ENCODE assay signal across 8 cellular contexts in the genomic region with DNA sequence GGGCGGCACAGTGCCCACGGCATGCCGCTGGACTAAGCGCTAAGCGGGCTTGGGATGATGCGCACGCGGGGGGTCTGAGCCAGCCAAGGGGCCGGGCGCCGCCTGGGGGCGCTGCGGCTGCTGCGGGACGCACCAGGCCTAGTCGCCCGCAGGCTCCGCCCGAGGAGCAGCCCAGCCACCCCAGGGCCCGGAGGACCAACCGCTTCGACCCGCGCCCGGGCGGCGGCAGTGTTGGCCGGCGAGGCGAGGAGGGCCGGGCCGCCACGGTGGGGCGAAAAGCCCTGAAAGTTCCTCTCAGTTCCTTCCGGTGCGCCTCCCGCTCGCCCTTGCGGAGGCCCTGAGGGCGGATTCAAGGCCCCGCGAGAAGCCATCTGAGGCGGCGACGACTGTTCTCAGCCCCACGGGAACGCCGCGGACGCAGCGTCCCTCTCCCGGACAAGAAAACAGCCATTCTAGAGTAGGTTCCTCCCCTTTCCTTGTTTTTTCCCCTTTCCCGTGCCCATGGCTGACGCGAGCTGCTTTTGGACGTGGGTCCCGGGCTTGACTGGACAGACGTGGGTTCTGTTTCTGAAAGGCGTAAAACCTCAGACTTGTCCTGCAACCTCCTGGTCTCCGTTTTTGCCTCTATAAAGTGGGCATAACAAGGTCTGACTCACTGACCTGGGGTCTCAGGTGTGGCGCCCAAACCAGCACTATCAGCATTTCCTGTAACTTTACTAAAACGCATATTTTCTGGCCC. TPM values are rescaled to one million over a fixed set of nuclear protein-coding genes. Genes with fewer than 3 reads are reported as not detected.
DNase-seq lines count a peak whose midpoint lies in the region; ATAC-seq, FAIRE-seq and TF ChIP-seq lines count a peak whose summit lies in the region.

A gene with protein sequence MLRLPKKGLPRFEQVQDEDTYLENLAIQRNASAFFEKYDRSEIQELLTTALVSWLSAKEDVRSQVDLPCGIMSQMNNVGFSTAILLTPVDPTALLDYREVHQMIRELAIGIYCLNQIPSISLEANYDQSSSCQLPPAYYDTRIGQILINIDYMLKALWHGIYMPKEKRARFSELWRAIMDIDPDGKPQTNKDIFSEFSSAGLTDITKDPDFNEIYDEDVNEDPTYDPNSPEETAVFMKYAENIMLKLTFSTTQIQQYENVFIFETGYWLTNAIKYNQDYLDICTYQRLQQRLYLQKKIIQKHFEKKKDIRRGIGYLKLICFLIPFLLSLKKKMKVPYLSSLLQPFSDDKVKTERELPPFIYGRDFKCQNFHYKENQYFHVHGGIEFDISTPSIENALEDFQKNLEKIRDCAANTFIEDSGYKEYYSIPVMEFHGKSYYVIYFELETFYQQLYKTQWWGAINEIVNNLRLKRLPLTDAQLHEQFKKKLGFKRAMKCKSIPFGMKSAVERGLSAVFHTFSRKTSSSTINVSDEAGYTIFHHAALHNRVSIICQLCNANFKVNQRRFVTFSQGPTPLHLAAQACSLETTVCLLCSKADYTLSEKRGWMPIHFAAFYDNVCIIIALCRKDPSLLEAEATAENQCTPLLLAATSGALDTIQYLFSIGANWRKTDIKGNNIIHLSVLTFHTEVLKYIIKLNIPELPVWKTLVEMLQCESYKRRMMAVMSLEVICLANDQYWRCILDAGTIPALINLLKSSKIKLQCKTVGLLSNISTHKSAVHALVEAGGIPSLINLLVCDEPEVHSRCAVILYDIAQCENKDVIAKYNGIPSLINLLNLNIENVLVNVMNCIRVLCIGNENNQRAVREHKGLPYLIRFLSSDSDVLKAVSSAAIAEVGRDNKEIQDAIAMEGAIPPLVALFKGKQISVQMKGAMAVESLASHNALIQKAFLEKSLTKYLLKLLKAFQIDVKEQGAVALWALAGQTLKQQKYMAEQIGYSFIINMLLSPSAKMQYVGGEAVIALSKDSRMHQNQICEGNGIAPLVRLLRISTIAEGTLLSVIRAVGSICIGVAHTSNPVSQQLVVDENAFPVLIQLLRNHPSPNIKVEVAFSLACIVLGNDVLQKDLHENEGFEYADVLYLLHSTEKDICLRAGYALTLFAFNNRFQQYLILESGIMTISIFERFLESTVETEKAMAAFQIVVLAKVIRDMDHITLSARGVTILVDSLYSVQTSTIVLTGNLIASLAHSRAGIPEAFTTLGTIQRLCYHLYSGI (N-terminal part only) (plus strand): TSS at position 297 of the 739 bp plus-strand sequence. CDS start 1,821 bp downstream, outside the sequence.

- ATAC-seq in HG02759 (IDR thresholded peaks at IDR 0.05; ENCODE audit: unreplicated experiment) (peak; percentile 96), left lung (peak; percentile 100)

- peaks cover 0 to 24% of the 10 kb centered on the region in 2 donors for H3K36me3 ChIP-seq in left lung

- peak within 1 kb of the TSS; percentile 86 for H3K4me3 Mint-ChIP-seq in activated CD4-positive, alpha-beta T cell treated with anti-CD3 and anti-CD28 coated beads, Interleukin-2, amount 10 ng/mL, durations not matched to agents 24 days and 14 days

- H3K36me3 Mint-ChIP-seq in activated CD4-positive, alpha-beta T cell treated with anti-CD3 and anti-CD28 coated beads, Interleukin-2, amount 10 ng/mL, durations not matched to agents 24 days and 14 days (ENCODE audit: low read depth), result peaks cover 49% of the 10 kb centered on the region

- H3K27me3 ChIP-seq in left lung, result no peaks in the 10 kb centered on the region

- H3K4me1 Mint-ChIP-seq in activated CD4-positive, alpha-beta T cell treated with anti-CD3 and anti-CD28 coated beads, Interleukin-2, amount 10 ng/mL, durations not matched to agents 24 days and 14 days, result peaks cover 25% of the 10 kb centered on the region

- peak within 1 kb of the TSS; percentile 94 for H3K27ac Mint-ChIP-seq in activated CD4-positive, alpha-beta T cell treated with anti-CD3 and anti-CD28 coated beads, Interleukin-2, amount 10 ng/mL, durations not matched to agents 24 days and 14 days

- TF ChIP-seq POLR2A in GM12892 (IDR thresholded peaks at IDR 0.05; ENCODE audit: low read depth, low read length), result peak; percentile 76; the same call in 1 of the 2 replicates

- no peaks in the 10 kb centered on the region for H3K27me3 Mint-ChIP-seq in activated CD4-positive, alpha-beta T cell treated with anti-CD3 and anti-CD28 coated beads, Interleukin-2, amount 10 ng/mL, durations not matched to agents 24 days and 14 days

- H3K9me3 ChIP-seq in left lung, result peaks cover 0 to 5% of the 10 kb centered on the region in 2 donors

- peak within 1 kb of the TSS; percentile 79 for H3K4me3 ChIP-seq in coronary artery
- H3K4me3 ChIP-seq in left lung, result peak within 1 kb of the TSS; percentile 47 to 50

- DNase-seq in GM12892 (ENCODE audit: insufficient read length) (peak; percentile 77), NCI-H146 (lab: John Stamatoyannopoulos, UW) (peak; percentile 80), coronary artery (ENCODE audit: low spot score) (peak; percentile 94), left lung (peak; percentile 90 to 98), NCI-H187 (lab: John Stamatoyannopoulos, UW) (no peak)
- DNase-seq in activated CD4-positive, alpha-beta T cell treated with anti-CD3 and anti-CD28 coated beads, Interleukin-2, amount 10 ng/mL, durations not matched to agents 24 days and 14 days, result peak; percentile 94
- DNase-seq in stimulated activated CD4-positive, alpha-beta T cell treated with anti-CD3 and anti-CD28 coated beads, Interleukin-2, amount 100 ng/mL, for 4 hours (ENCODE audit: low read depth), result peak; percentile 72

- FAIRE-seq in GM12892 (lab: Jason Lieb, UNC), result peak; percentile 87

- peaks cover 11% of the 10 kb centered on the region for H3K9me3 Mint-ChIP-seq in activated CD4-positive, alpha-beta T cell treated with anti-CD3 and anti-CD28 coated beads, Interleukin-2, amount 10 ng/mL, durations not matched to agents 24 days and 14 days

- H3K27ac ChIP-seq in coronary artery (peak within 1 kb of the TSS; percentile 83 to 96), left lung (peak within 1 kb of the TSS; percentile 93 to 97)

- TF ChIP-seq CTCF in coronary artery (IDR thresholded peaks at IDR 0.05), result peak; percentile 88
- peak; percentile 90 to 94 for TF ChIP-seq CTCF in left lung (IDR thresholded peaks at IDR 0.05)

- intact Hi-C loops in activated CD4-positive, alpha-beta T cell treated with anti-CD3 and anti-CD28 coated beads, Interleukin-2, amount 10 ng/mL, durations not matched to agents 24 days and 14 days (cut with micrococcal nuclease), result loop anchor here (1.0 to 2.0 kb wide), 3 partner anchors 13 to 110 kb away; a partner anchor contains a TSS
- intact Hi-C loops in left lung (cut with DNase I), result no loop called here

- peaks cover 0 to 15% of the 10 kb centered on the region in 2 donors for H3K4me1 ChIP-seq in left lung

RNA-seq across cellular contexts. Expression of the gene that starts here (rescaled TPM):
- 3.3 TPM for polyA plus RNA-seq in GM12892 (2012; ENCODE audit: missing spikeins)
- 2.9 and 3.4 TPM in 2 replicates for total RNA-seq in activated CD4-positive, alpha-beta T cell treated with anti-CD3 and anti-CD28 coated beads, Interleukin-2, amount 10 ng/mL, durations not matched to agents 24 days and 14 days
- total RNA-seq in left lung, result 1 to 10 TPM; 6.9 to 7.2 TPM

Comparison
In these comparisons a context has a peak if more than half of its experiments do, and no peak if none do; other contexts are left out.
1. DNase-seq: peak in GM12892 (single experiment), NCI-H146 (single experiment), activated CD4-positive, alpha-beta T cell treated with anti-CD3 and anti-CD28 coated beads, Interleukin-2, amount 10 ng/mL, durations not matched to agents 24 days and 14 days (single experiment), coronary artery (single experiment), left lung (2 of 2) and stimulated activated CD4-positive, alpha-beta T cell treated with anti-CD3 and anti-CD28 coated beads, Interleukin-2, amount 100 ng/mL, for 4 hours (single experiment); none in NCI-H187 (0 of 2).